Comparison of ENCODE assay signal across 8 cellular contexts in genomic region chr2:208254118-208254870, GRCh38. TPM values are rescaled to one million over a fixed set of nuclear protein-coding genes. Genes with fewer than 3 reads are reported as not detected.
DNase-seq lines count a peak whose midpoint lies in the region; ATAC-seq and TF ChIP-seq lines count a peak whose summit lies in the region.

No MANE protein-coding gene starts in this region.

- H3K27me3 Mint-ChIP-seq in CD14-positive monocyte (ENCODE audit: low read depth in 3 of 3): no peaks in the 10 kb centered on the region
- no peaks in the 10 kb centered on the region for H3K27me3 Mint-ChIP-seq in activated CD8-positive, alpha-beta T cell treated with anti-CD3 and anti-CD28 coated beads, Interleukin-2, amount 10 ng/mL, durations not matched to agents 7 days and 5 days (ENCODE audit: low read depth)

- H2BK15ac ChIP-seq in mesendoderm (replicated peaks; ENCODE audit: low read depth): no peak overlapping the region

- peak; percentile 88 for TF ChIP-seq CTCF in CD14-positive monocyte (IDR thresholded peaks at IDR 0.05)

- no peaks in the 10 kb centered on the region for H3K27me3 ChIP-seq in effector memory CD4-positive, alpha-beta T cell (replicated peaks; ENCODE audit: control insufficient read depth, insufficient read depth, low read length, poor library complexity, severe bottlenecking)
- no peaks in the 10 kb centered on the region for H3K27me3 ChIP-seq in mesendoderm (ENCODE audit: insufficient read depth, low read length, poor library complexity)

- H4K8ac ChIP-seq in mesendoderm (ENCODE audit: low read depth, low read length): no peak overlapping the region

- intact Hi-C loops in CD14-positive monocyte (cut with micrococcal nuclease): loop anchor here (2.0 to 10.0 kb wide), 4 partner anchors 15 to 1489 kb away; partner anchors contain the start of genes FASTKD2 (in 1 of the 2) and MDH1B (in 1 of the 2)

- peak overlapping the region; percentile 49 for H2BK120ac ChIP-seq in mesendoderm (ENCODE audit: low read depth, low read length)

- peak overlapping the region; percentile 100 for H3K9ac ChIP-seq in mesendoderm (ENCODE audit: low read length)

- POLR2A ChIA-PET in activated CD8-positive, alpha-beta T cell treated with anti-CD3 and anti-CD28 coated beads, Interleukin-2, amount 10 ng/mL, durations not matched to agents 7 days and 5 days (lab: Charles Lee): interaction anchor here (0.6 to 1.5 kb wide), 3 partner anchors 12 to 228 kb away, joined by 3 to 4 read pairs (median 3); partner anchors contain the start of gene PIKFYVE

- peaks cover 33% of the 10 kb centered on the region for H3K79me2 ChIP-seq in mesendoderm (ENCODE audit: control insufficient read depth, insufficient read depth, low read length)

- peaks cover 10% of the 10 kb centered on the region for H3K79me1 ChIP-seq in mesendoderm (ENCODE audit: low read length)

- H3K4me2 ChIP-seq in mesendoderm (ENCODE audit: low read length): peak overlapping the region; percentile 73

- peaks cover 0 to 4% (median 0%) of the 10 kb centered on the region in 7 donors for H3K9me3 Mint-ChIP-seq in CD14-positive monocyte
- no peaks in the 10 kb centered on the region for H3K9me3 Mint-ChIP-seq in activated CD8-positive, alpha-beta T cell treated with anti-CD3 and anti-CD28 coated beads, Interleukin-2, amount 10 ng/mL, durations not matched to agents 7 days and 5 days (ENCODE audit: insufficient read depth)

- H4K5ac ChIP-seq in mesendoderm (ENCODE audit: low read length): no peak overlapping the region

- WGBS in mesendoderm (ENCODE audit: extremely low coverage, insufficient coverage, low lambda C conversion rate): no CpG with 5 or more reads among the region's 36 CpGs

- peak overlapping the region; percentile 69 for H3K4me3 ChIP-seq in effector memory CD4-positive, alpha-beta T cell (ENCODE audit: insufficient read depth, low read depth, low read length, poor library complexity, severe bottlenecking)
- peak overlapping the region; percentile 88 for H3K4me3 ChIP-seq in mesendoderm (ENCODE audit: low read length)

- peak; percentile 64 for ATAC-seq in HG03442 (IDR thresholded peaks at IDR 0.05; ENCODE audit: unreplicated experiment)
- ATAC-seq in activated CD8-positive, alpha-beta T cell treated with anti-CD3 and anti-CD28 coated beads, Interleukin-2, amount 10 ng/mL, durations not matched to agents 7 days and 5 days: peak; percentile 80

- H3K23ac ChIP-seq in mesendoderm (ENCODE audit: low read length): peak overlapping the region; percentile 85

- peak overlapping the region; percentile 100 for H3K56ac ChIP-seq in mesendoderm (ENCODE audit: low read length)

- peak overlapping the region; percentile 88 to 97 for H3K4me3 Mint-ChIP-seq in CD14-positive monocyte
- peak overlapping the region; percentile 98 for H3K4me3 Mint-ChIP-seq in activated CD8-positive, alpha-beta T cell treated with anti-CD3 and anti-CD28 coated beads, Interleukin-2, amount 10 ng/mL, durations not matched to agents 7 days and 5 days

- peak overlapping the region; percentile 95 for H2BK5ac ChIP-seq in mesendoderm (ENCODE audit: low read length)

- DNase-seq in CD14-positive monocyte (ENCODE audit: low spot score): peak; percentile 62
- DNase-seq in GM19240 (ENCODE audit: insufficient read length, low spot score): peak; percentile 68
- peak; percentile 64 for DNase-seq in NCI-H748 treated with DMSO at 0.1 percent for 48 hours (lab: John Stamatoyannopoulos, UW)
- DNase-seq in activated CD8-positive, alpha-beta T cell treated with anti-CD3 and anti-CD28 coated beads, Interleukin-2, amount 10 ng/mL, durations not matched to agents 7 days and 5 days: peak; percentile 87
- DNase-seq in effector memory CD4-positive, alpha-beta T cell: peak; percentile 70 to 78 (median 76)
- peak; percentile 96 for DNase-seq in mesendoderm
- peak; percentile 65 for DNase-seq in stimulated activated CD8-positive, alpha-beta memory T cell treated with anti-CD3 and anti-CD28 coated beads, Interleukin-12 subunit alpha, Interleukin-12 subunit beta, amount 100 ng/mL, for 4 hours (ENCODE audit: low read depth)

- peaks cover 6% of the 10 kb centered on the region for H3K4me1 ChIP-seq in effector memory CD4-positive, alpha-beta T cell (ENCODE audit: control insufficient read depth, insufficient read depth, low read length, poor library complexity, severe bottlenecking)
- H3K4me1 ChIP-seq in mesendoderm (ENCODE audit: control insufficient read depth, low read depth, low read length): peaks cover 2% of the 10 kb centered on the region

- CTCF ChIA-PET in activated CD8-positive, alpha-beta T cell treated with anti-CD3 and anti-CD28 coated beads, Interleukin-2, amount 10 ng/mL, durations not matched to agents 7 days and 5 days (lab: Charles Lee): interaction anchor here (0.7 to 6.2 kb wide), 19 partner anchors 8 to 547 kb away, joined by 3 to 106 read pairs (median 4); partner anchors contain the start of genes CCNYL1 and PIKFYVE

- H3K36me3 ChIP-seq in effector memory CD4-positive, alpha-beta T cell (ENCODE audit: control insufficient read depth, insufficient read depth, low read length): no peaks in the 10 kb centered on the region
- no peaks in the 10 kb centered on the region for H3K36me3 ChIP-seq in mesendoderm (ENCODE audit: control insufficient read depth, insufficient read depth, low read length)

- H3K27ac Mint-ChIP-seq in CD14-positive monocyte: peak overlapping the region; percentile 65 to 96 (median 88)
- H3K27ac Mint-ChIP-seq in activated CD8-positive, alpha-beta T cell treated with anti-CD3 and anti-CD28 coated beads, Interleukin-2, amount 10 ng/mL, durations not matched to agents 7 days and 5 days: peak overlapping the region; percentile 58

- H3K18ac ChIP-seq in mesendoderm (ENCODE audit: low read length): peak overlapping the region; percentile 87

- H3K9me3 ChIP-seq in effector memory CD4-positive, alpha-beta T cell (ENCODE audit: control insufficient read depth, low read length): no peaks in the 10 kb centered on the region

- H3K4ac ChIP-seq in mesendoderm (ENCODE audit: low read depth, low read length): peak overlapping the region; percentile 90

- peak overlapping the region; percentile 43 for H3K27ac ChIP-seq in effector memory CD4-positive, alpha-beta T cell (ENCODE audit: insufficient read depth, low read length, poor library complexity, severe bottlenecking)
- peak overlapping the region; percentile 98 for H3K27ac ChIP-seq in mesendoderm (ENCODE audit: low read depth, low read length)

- H3K36me3 Mint-ChIP-seq in CD14-positive monocyte: peaks cover 17 to 19% of the 10 kb centered on the region in 2 donors
- peaks cover 37% of the 10 kb centered on the region for H3K36me3 Mint-ChIP-seq in activated CD8-positive, alpha-beta T cell treated with anti-CD3 and anti-CD28 coated beads, Interleukin-2, amount 10 ng/mL, durations not matched to agents 7 days and 5 days (ENCODE audit: low read depth)

- H2AK5ac ChIP-seq in mesendoderm (ENCODE audit: low read length): peak overlapping the region; percentile 24

- peaks cover 53% of the 10 kb centered on the region for H3K4me1 Mint-ChIP-seq in CD14-positive monocyte
- peaks cover 24% of the 10 kb centered on the region for H3K4me1 Mint-ChIP-seq in activated CD8-positive, alpha-beta T cell treated with anti-CD3 and anti-CD28 coated beads, Interleukin-2, amount 10 ng/mL, durations not matched to agents 7 days and 5 days (ENCODE audit: low read depth)

RNA-seq across cellular contexts. Expression of gene IDH1, which starts 0.6 kb away (rescaled TPM):
- polyA plus RNA-seq in CD14-positive monocyte: 100 to 1,000 TPM; 115 to 120 TPM
- total RNA-seq in activated CD8-positive, alpha-beta T cell treated with anti-CD3 and anti-CD28 coated beads, Interleukin-2, amount 10 ng/mL, durations not matched to agents 7 days and 5 days: 10 to 100 TPM; 29.0 to 29.5 TPM
- polyA plus RNA-seq in mesendoderm (2013, experiment 1 of 2): 396 TPM
- 398 TPM for polyA plus RNA-seq in mesendoderm (2013, experiment 2 of 2)

RNA-seq across cellular contexts. Expression of gene PIKFYVE, which starts 11.8 kb away (rescaled TPM):
- polyA plus RNA-seq in CD14-positive monocyte: 1 to 10 TPM; 3.5 to 6.2 TPM
- total RNA-seq in activated CD8-positive, alpha-beta T cell treated with anti-CD3 and anti-CD28 coated beads, Interleukin-2, amount 10 ng/mL, durations not matched to agents 7 days and 5 days: 10 to 100 TPM; 27.4 to 29.3 TPM
- 14.3 TPM for polyA plus RNA-seq in mesendoderm (2013, experiment 1 of 2)
- polyA plus RNA-seq in mesendoderm (2013, experiment 2 of 2): 14.6 TPM

Comparison
In these comparisons a context has a peak if more than half of its experiments do, and no peak if none do; other contexts are left out.
1. Peak in every context shown above with its lines: DNase-seq, ATAC-seq, H3K4me3 ChIP-seq and H3K27ac ChIP-seq.